22 cellular contexts compared by ENCODE assay signal in genomic region chr6:18087396-18088165, GRCh38.
"Had no signal": no experiment of that assay in that cellular context is flagged by ENCODE, and none has a peak within 500 bp of the region (broad histone marks: within the 10 kb centered on the region; RNA-seq: fewer than 3 reads in every experiment).

No MANE protein-coding gene starts in this region.

- H3K27ac ChIP-seq: coronary artery, esophagus squamous epithelium, neutrophil, pancreas, right lobe of liver, suprapubic skin, transverse colon, upper lobe of right lung, uterus had no signal

- H3K27ac Mint-ChIP-seq: memory B cell; natural killer cell; stimulated activated naive B cell treated with anti-CD40 and anti-IgM and Interleukin-4, amounts not matched to agents 10 μg/mL and 1 μg/mL and 100 μg/mL, for 72 hours; stimulated activated naive CD8-positive, alpha-beta T cell treated with anti-CD3 and anti-CD28 coated beads, Interleukin-15, Interleukin-2, amounts not matched to agents 100 ng/mL and 50 ng/mL, for 24 hours had no signal

- H3K4me3 Mint-ChIP-seq: memory B cell; natural killer cell; stimulated activated naive B cell treated with anti-CD40 and anti-IgM and Interleukin-4, amounts not matched to agents 10 μg/mL and 1 μg/mL and 100 μg/mL, for 72 hours; stimulated activated naive CD8-positive, alpha-beta T cell treated with anti-CD3 and anti-CD28 coated beads, Interleukin-15, Interleukin-2, amounts not matched to agents 100 ng/mL and 50 ng/mL, for 24 hours had no signal

- H3K4me3 ChIP-seq: coronary artery, esophagus squamous epithelium, lung, pancreas, right lobe of liver, suprapubic skin, transverse colon, upper lobe of right lung, uterus had no signal

- ATAC-seq: left lobe of liver; natural killer cell; pancreas; right lobe of liver; stimulated activated naive B cell treated with anti-CD40 and anti-IgM and Interleukin-4, amounts not matched to agents 10 μg/mL and 1 μg/mL and 100 μg/mL, for 72 hours had no signal

- DNase-seq: dermis blood vessel endothelial cell; effector memory CD4-positive, alpha-beta T cell; erythroblast; esophagus squamous epithelium; natural killer cell; pancreas; retina; right lobe of liver; small intestine; stimulated activated CD4-positive, alpha-beta T cell treated with anti-CD3 and anti-CD28 coated beads, Interleukin-15, amount 100 ng/mL, for 24 hours; stimulated activated CD4-positive, alpha-beta T cell treated with anti-CD3 and anti-CD28 coated beads, Interleukin-2, amount 100 ng/mL, for 48 hours; stimulated activated naive B cell treated with anti-CD40 and anti-IgM and Interleukin-4, amounts not matched to agents 10 μg/mL and 1 μg/mL and 100 μg/mL, for 72 hours; transverse colon; upper lobe of right lung; uterus had no signal

- H3K27me3 ChIP-seq: esophagus squamous epithelium, neutrophil, pancreas, right lobe of liver, suprapubic skin, transverse colon, upper lobe of right lung, uterus had no signal

- H3K9me3 ChIP-seq: neutrophil, pancreas, right lobe of liver, upper lobe of right lung, uterus had no signal

- H3K36me3 ChIP-seq: esophagus squamous epithelium, neutrophil, pancreas, right lobe of liver, suprapubic skin, transverse colon, upper lobe of right lung, uterus had no signal

- H3K4me1 ChIP-seq: esophagus squamous epithelium, pancreas, right lobe of liver, suprapubic skin, transverse colon, uterus had no signal

- H3K4me1 Mint-ChIP-seq: memory B cell; natural killer cell; stimulated activated naive B cell treated with anti-CD40 and anti-IgM and Interleukin-4, amounts not matched to agents 10 μg/mL and 1 μg/mL and 100 μg/mL, for 72 hours had no signal

- H3K36me3 Mint-ChIP-seq: natural killer cell had no signal
